In genomic region chr16:7865393-7865792, GRCh38 we compare ENCODE assay signal across 2 cellular contexts.
DNase-seq lines count a peak whose midpoint lies in the region; ATAC-seq, FAIRE-seq and TF ChIP-seq lines count a peak whose summit lies in the region.
"Not testable (repeated sequence)": the region's sequence is repeated elsewhere in the genome, so short reads cannot be mapped to it uniquely, and the experiment has no call there.

No MANE protein-coding gene starts in this region.

- not testable (repeated sequence) for H3K9ac ChIP-seq in K562 (ENCODE audit: insufficient read depth in 1 of 2, low read depth in 2 of 2, low read length in 2 of 2)

- not testable (repeated sequence) for H3K4me1 ChIP-seq in HEK293 (ENCODE audit: control insufficient read depth, insufficient read depth, low read length); K562 (replicated peaks in 1 of 2; ENCODE audit: control insufficient read depth in 2 of 2, insufficient read depth in 2 of 2, low read length in 2 of 2)

- not testable (repeated sequence) for H3K9me3 ChIP-seq in HEK293 (ENCODE audit: control insufficient read depth, insufficient read depth, low read depth, low read length); K562 (replicated peaks; ENCODE audit: control insufficient read depth, insufficient read depth, low read depth, low read length)

- intact Hi-C loops in K562 (cut with micrococcal nuclease): not testable (repeated sequence)

- CTCF ChIA-PET in HEK293 (lab: Yijun Ruan, JAX); K562 (lab: Yijun Ruan, JAX; ENCODE audit: low intra/inter-chr PET ratio): not testable (repeated sequence)

- not testable (repeated sequence) for H3K4me3 ChIP-seq in HEK293 (ENCODE audit: low read depth, low read length); K562

- not testable (repeated sequence) for H3K79me2 ChIP-seq in K562 (ENCODE audit: control insufficient read depth, insufficient read depth, low read length)

- not testable (repeated sequence) for H2AFZ ChIP-seq in K562 (ENCODE audit: low read depth, low read length)

- H4K20me1 ChIP-seq in K562 (replicated peaks; ENCODE audit: control insufficient read depth, insufficient read depth, low read length): not testable (repeated sequence)

- TF ChIP-seq RAD21 in K562 (CRISPR knock-in tag; conservative IDR thresholded peaks at IDR 0.05 in 1 of 2, IDR thresholded peaks at IDR 0.05 in 1 of 2): not testable (repeated sequence)

- TF ChIP-seq EP300 in K562 (IDR thresholded peaks at IDR 0.05; ENCODE audit: low read length): not testable (repeated sequence)

- DNase-seq in K562 (ENCODE audit: extremely low read depth in 1 of 4, low spot score in 3 of 4): not testable (repeated sequence)

- 45% methylated on average over 2 of the region's 3 CpGs for WGBS in K562 (ENCODE audit: insufficient coverage, low coverage, missing lambda C conversion rate)

- H3K4me2 ChIP-seq in K562 (ENCODE audit: insufficient read depth, low read length): not testable (repeated sequence)

- H3K36me3 ChIP-seq in HEK293 (ENCODE audit: control insufficient read depth in 2 of 2, insufficient read depth in 1 of 2, low read length in 2 of 2); K562 (ENCODE audit: control insufficient read depth, insufficient read depth, low read length): not testable (repeated sequence)

- not testable (repeated sequence) for TF ChIP-seq CTCF in HEK293 (tag by site-specific recombination; IDR thresholded peaks at IDR 0.05); K562 (IDR thresholded peaks at IDR 0.05 in 2 of 3, conservative IDR thresholded peaks at IDR 0.05 in 1 of 3; ENCODE audit: insufficient read depth in 2 of 3, low read depth in 1 of 3, low read length in 3 of 3)

- in situ Hi-C loops in K562 (cut with MboI): not testable (repeated sequence)

- TF ChIP-seq POLR2A in K562 (conservative IDR thresholded peaks at IDR 0.05): not testable (repeated sequence)

- ATAC-seq in K562: not testable (repeated sequence)

- FAIRE-seq in K562 (lab: Jason Lieb, UNC): not testable (repeated sequence)

- not testable (repeated sequence) for H3K27me3 ChIP-seq in K562 (ENCODE audit: control insufficient read depth in 2 of 2, insufficient read depth in 2 of 2, low read length in 2 of 2)

- H3K27ac ChIP-seq in HEK293 (ENCODE audit: extremely low read depth, low read depth, low read length); K562 (ENCODE audit: extremely low read depth, low read depth, low read length): not testable (repeated sequence)

- H3K9me1 ChIP-seq in K562 (ENCODE audit: control insufficient read depth, insufficient read depth, low read length): not testable (repeated sequence)

- POLR2A ChIA-PET in HEK293 (lab: Yijun Ruan, JAX): not testable (repeated sequence)
- POLR2A ChIA-PET in K562 (lab: Yijun Ruan, JAX): interaction anchor here (1.3 kb wide), 1 partner anchor 12 kb away, joined by 3 read pairs; no protein-coding TSS in a partner anchor

- BruUV-seq in K562 (replicated peaks; lab: Mats Ljungman, UMichigan): not testable (repeated sequence)

TF ChIP-seq in HEK293, 187 proteins besides CTCF, POLR2A, EP300 and RAD21:
- peak; percentile 57; the same call in 1 of the 2 replicates for TF ChIP-seq ZNF146 (tag by site-specific recombination; IDR thresholded peaks at IDR 0.05)
TF ChIP-seq in HEK293: peak in this region for 1; not testable (repeated sequence) for 186.

TF ChIP-seq in K562, 482 proteins besides CTCF, POLR2A, EP300 and RAD21:
- TF ChIP-seq ZNF146 (CRISPR knock-in tag; IDR thresholded peaks at IDR 0.05; ENCODE audit: unreplicated experiment): peak; percentile 88
